Comparison of ENCODE assay signal across 11 cellular contexts in the genomic region with DNA sequence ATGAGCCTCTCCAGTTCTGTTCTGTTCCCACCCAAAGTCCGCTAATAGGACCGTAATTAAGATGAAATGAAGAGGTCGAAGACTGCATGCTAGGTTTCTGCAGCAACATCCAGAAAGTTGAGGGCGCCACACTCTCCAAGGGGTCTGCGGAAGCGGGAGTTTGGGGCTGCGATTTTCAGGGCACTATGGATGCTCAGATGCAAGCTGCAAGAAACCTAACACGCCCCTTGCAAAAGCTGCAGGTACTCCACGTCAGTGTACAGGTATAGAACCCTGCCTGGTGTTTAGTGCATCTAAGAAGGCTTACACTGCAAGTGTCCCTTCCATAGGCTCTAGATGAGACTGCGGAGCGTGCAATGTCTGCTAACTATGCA.
A peak's percentile ranks its signal among the peaks of the same experiment; 100 is the strongest.
DNase-seq lines count a peak whose midpoint lies in the region; ATAC-seq lines count a peak whose summit lies in the region.
"Had no signal": no experiment of that assay in that cellular context is flagged by ENCODE, and none has a peak within 500 bp of the region (broad histone marks: within the 10 kb centered on the region; RNA-seq: fewer than 3 reads in every experiment).

No MANE protein-coding gene starts in this region.

- no peak for DNase-seq in activated T-cell treated with anti-CD3 and anti-CD28 coated beads, Interleukin-2, amount 50 U/mL, for 4 hours
- no peak for DNase-seq in activated T-cell treated with anti-CD3 and anti-CD28 coated beads, Interleukin-2, amount 50 U/mL, for 1 hour
- no peak for DNase-seq in NT2/D1 (ENCODE audit: low read depth, low spot score)
- no peak for DNase-seq in stimulated activated naive B cell treated with anti-CD40 and anti-IgM and Interleukin-4, amounts not matched to agents 10 μg/mL and 1 μg/mL and 100 μg/mL, for 72 hours
- DNase-seq in DMS79 treated with DMSO at 0.1 percent for 48 hours (lab: John Stamatoyannopoulos, UW) = no peak
- DNase-seq in middle frontal gyrus (ENCODE audit: extremely low spot score, low spot score) = no peak
- DNase-seq: activated T-cell treated with anti-CD3 and anti-CD28 coated beads for 4 hours, AML-193, NCI-H187 had no signal

- H3K9ac ChIP-seq in NT2/D1 (ENCODE audit: insufficient read length, low read depth) = peak overlapping the region; percentile 88
- no peak overlapping the region for H3K9ac ChIP-seq in iPS-15b (ENCODE audit: low read depth, low read length)

- peak overlapping the region; percentile 54 for H3K4me3 Mint-ChIP-seq in activated T-cell treated with anti-CD3 and anti-CD28 coated beads, Interleukin-2, amount 50 U/mL, for 4 hours
- H3K4me3 Mint-ChIP-seq in stimulated activated naive B cell treated with anti-CD40 and anti-IgM and Interleukin-4, amounts not matched to agents 10 μg/mL and 1 μg/mL and 100 μg/mL, for 72 hours = peak overlapping the region; percentile 85 to 86

- no peaks in the 10 kb centered on the region for H3K36me3 Mint-ChIP-seq in activated T-cell treated with anti-CD3 and anti-CD28 coated beads, Interleukin-2, amount 50 U/mL, for 4 hours (ENCODE audit: insufficient read depth)
- H3K36me3 Mint-ChIP-seq in stimulated activated naive B cell treated with anti-CD40 and anti-IgM and Interleukin-4, amounts not matched to agents 10 μg/mL and 1 μg/mL and 100 μg/mL, for 72 hours = no peaks in the 10 kb centered on the region

- H3K9me3 ChIP-seq in NT2/D1 (ENCODE audit: insufficient read depth, low read length) (no peaks in the 10 kb centered on the region), iPS-15b (ENCODE audit: control insufficient read depth, insufficient read depth, low read length) (no peaks in the 10 kb centered on the region)

- peak overlapping the region; percentile 56 for H3K4me3 ChIP-seq in NT2/D1 (ENCODE audit: insufficient read length, low read depth)
- H3K4me3 ChIP-seq in iPS-15b (ENCODE audit: low read depth, low read length) = peak overlapping the region; percentile 56

- no peaks in the 10 kb centered on the region for H3K9me3 Mint-ChIP-seq in activated T-cell treated with anti-CD3 and anti-CD28 coated beads, Interleukin-2, amount 50 U/mL, for 4 hours
- H3K9me3 Mint-ChIP-seq in stimulated activated naive B cell treated with anti-CD40 and anti-IgM and Interleukin-4, amounts not matched to agents 10 μg/mL and 1 μg/mL and 100 μg/mL, for 72 hours = no peaks in the 10 kb centered on the region

- H3K27me3 ChIP-seq in NT2/D1 (ENCODE audit: insufficient read depth, insufficient read length) (peaks cover 26% of the 10 kb centered on the region), iPS-15b (ENCODE audit: control insufficient read depth, insufficient read depth, low read length) (peaks cover 77% of the 10 kb centered on the region)

- peaks cover 11% of the 10 kb centered on the region for H3K4me1 Mint-ChIP-seq in activated T-cell treated with anti-CD3 and anti-CD28 coated beads, Interleukin-2, amount 50 U/mL, for 4 hours (ENCODE audit: low read depth)
- peaks cover 16 to 20% of the 10 kb centered on the region in 2 donors for H3K4me1 Mint-ChIP-seq in stimulated activated naive B cell treated with anti-CD40 and anti-IgM and Interleukin-4, amounts not matched to agents 10 μg/mL and 1 μg/mL and 100 μg/mL, for 72 hours

- ATAC-seq in activated T-cell treated with anti-CD3 and anti-CD28 coated beads, Interleukin-2, amount 50 U/mL, for 4 hours = no peak
- ATAC-seq in stimulated activated naive B cell treated with anti-CD40 and anti-IgM and Interleukin-4, amounts not matched to agents 10 μg/mL and 1 μg/mL and 100 μg/mL, for 72 hours (replicated peaks) = no peak
- no peak for ATAC-seq in HG03025 (IDR thresholded peaks at IDR 0.05; ENCODE audit: low FRiP score, unreplicated experiment)

- H3K36me3 ChIP-seq in NT2/D1 (ENCODE audit: insufficient read depth, insufficient read length, low read length) (no peaks in the 10 kb centered on the region), iPS-15b (ENCODE audit: control insufficient read depth, insufficient read depth, low read length) (no peaks in the 10 kb centered on the region)

- peaks cover 21% of the 10 kb centered on the region for H3K27me3 Mint-ChIP-seq in activated T-cell treated with anti-CD3 and anti-CD28 coated beads, Interleukin-2, amount 50 U/mL, for 4 hours (ENCODE audit: low read depth)
- peaks cover 54 to 55% of the 10 kb centered on the region in 2 donors for H3K27me3 Mint-ChIP-seq in stimulated activated naive B cell treated with anti-CD40 and anti-IgM and Interleukin-4, amounts not matched to agents 10 μg/mL and 1 μg/mL and 100 μg/mL, for 72 hours

- no peak overlapping the region for H3K27ac Mint-ChIP-seq in stimulated activated naive B cell treated with anti-CD40 and anti-IgM and Interleukin-4, amounts not matched to agents 10 μg/mL and 1 μg/mL and 100 μg/mL, for 72 hours

- no peaks in the 10 kb centered on the region for H3K4me1 ChIP-seq in NT2/D1 (ENCODE audit: insufficient read depth, insufficient read length)
- H3K4me1 ChIP-seq in iPS-15b (ENCODE audit: control insufficient read depth, insufficient read depth, low read length) = no peaks in the 10 kb centered on the region
